Comparison of ENCODE assay signal across 8 cellular contexts in the genomic region with DNA sequence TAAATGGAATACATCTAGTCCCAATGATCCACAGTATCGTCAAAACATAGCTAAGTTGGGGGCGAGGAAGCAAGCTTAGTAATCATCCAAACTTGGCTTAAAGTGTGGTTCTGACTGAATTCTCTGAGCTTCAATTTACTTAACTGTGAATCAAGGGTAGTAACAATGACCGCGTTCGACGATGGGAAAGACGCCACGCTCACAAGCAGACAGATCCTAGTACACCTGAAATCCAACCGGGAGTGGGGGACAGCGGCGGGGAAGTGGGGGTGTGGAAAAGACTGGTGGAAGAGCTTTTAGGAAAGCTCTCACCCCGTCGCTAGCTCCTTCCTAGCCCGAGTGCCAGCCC. TPM values are rescaled to one million over a fixed set of nuclear protein-coding genes. Genes with fewer than 3 reads are reported as not detected.
DNase-seq lines count a peak whose midpoint lies in the region; ATAC-seq and TF ChIP-seq lines count a peak whose summit lies in the region.

No MANE protein-coding gene starts in this region.

- H3K36me3 Mint-ChIP-seq in activated CD4-positive, alpha-beta T cell treated with anti-CD3 and anti-CD28 coated beads for 36 hours (ENCODE audit: low read depth): peaks cover 16% of the 10 kb centered on the region

- H3K27ac Mint-ChIP-seq in activated CD4-positive, alpha-beta T cell treated with anti-CD3 and anti-CD28 coated beads for 36 hours: peak overlapping the region; percentile 90

- no peak for DNase-seq in activated CD4-positive, alpha-beta T cell treated with anti-CD3 and anti-CD28 coated beads for 36 hours
- no peak for DNase-seq in activated CD4-positive, alpha-beta T cell treated with anti-CD3 and anti-CD28 coated beads, Interleukin-2, amount 50 U/mL, for 4 hours
- DNase-seq in mammary epithelial cell (no peak), mucosa of descending colon (no peak), G401 (ENCODE audit: low spot score) (no peak)
- no peak for DNase-seq in activated CD4-positive, CD25-positive, alpha-beta regulatory T cell (lab: John Stamatoyannopoulos, UW)

- POLR2A ChIA-PET in activated CD4-positive, alpha-beta T cell treated with anti-CD3 and anti-CD28 coated beads for 36 hours (lab: Charles Lee): interaction anchor here (0.5 to 1.3 kb wide), 2 partner anchors 34 to 70 kb away, joined by 3 to 5 read pairs; no protein-coding TSS in a partner anchor

- peak overlapping the region; percentile 100 for H3K4me3 Mint-ChIP-seq in activated CD4-positive, alpha-beta T cell treated with anti-CD3 and anti-CD28 coated beads for 36 hours

- H3K4me3 ChIP-seq in HUES6 (ENCODE audit: low read depth, low read length) (peak overlapping the region; percentile 88), mammary epithelial cell (replicated peaks in 1 of 3; ENCODE audit: insufficient read depth in 1 of 3, low read depth in 2 of 3, low read length in 3 of 3) (peak overlapping the region; percentile 71 to 97 (median 89)), mucosa of descending colon (peak overlapping the region; percentile 51)

- H2AFZ ChIP-seq in mammary epithelial cell (ENCODE audit: low read depth, low read length): peak overlapping the region; percentile 94

- H3K4me1 ChIP-seq in HUES6 (ENCODE audit: control insufficient read depth, insufficient read depth, low read length): peaks cover 5% of the 10 kb centered on the region; the same call in 1 of the 2 replicates
- peaks cover 10% of the 10 kb centered on the region for H3K4me1 ChIP-seq in mammary epithelial cell (ENCODE audit: insufficient read depth, low read length)
- H3K4me1 ChIP-seq in mucosa of descending colon (ENCODE audit: low read depth): peaks cover 4% of the 10 kb centered on the region

- no peaks in the 10 kb centered on the region for H4K20me1 ChIP-seq in mammary epithelial cell (ENCODE audit: insufficient read depth, low read length)

- intact Hi-C loops in activated CD4-positive, alpha-beta T cell treated with anti-CD3 and anti-CD28 coated beads for 36 hours (cut with DNase I, micrococcal nuclease): loop anchor here (1.0 to 5.0 kb wide), 6 partner anchors 70 to 962 kb away; partner anchors contain the start of genes ERH (in 1 of the 2), MAP3K9 (in 1 of the 2), MED6 (in 1 of the 2) and SLC39A9 (in 1 of the 2)
- intact Hi-C loops in mammary epithelial cell (cut with micrococcal nuclease): loop anchor here (1.0 to 10.0 kb wide), 3 partner anchors 58 to 456 kb away; partner anchors contain the start of gene SYNJ2BP
- intact Hi-C loops in mucosa of descending colon (cut with DNase I, micrococcal nuclease): no loop called here

- H3K27ac ChIP-seq in HUES6 (ENCODE audit: low read depth, low read length) (peak overlapping the region; percentile 54; the same call in 1 of the 2 replicates), mammary epithelial cell (ENCODE audit: insufficient read depth, low read depth, low read length) (peak overlapping the region; percentile 67)

- peak overlapping the region; percentile 87 for H3K9ac ChIP-seq in HUES6 (ENCODE audit: low read length)
- peak overlapping the region; percentile 94 for H3K9ac ChIP-seq in mammary epithelial cell (ENCODE audit: insufficient read depth, low read length)

- no peaks in the 10 kb centered on the region for H3K27me3 Mint-ChIP-seq in activated CD4-positive, alpha-beta T cell treated with anti-CD3 and anti-CD28 coated beads for 36 hours

- CTCF ChIA-PET in activated CD4-positive, alpha-beta T cell treated with anti-CD3 and anti-CD28 coated beads for 36 hours (lab: Charles Lee): interaction anchor here (0.8 to 1.8 kb wide), 7 partner anchors 11 to 458 kb away, joined by 3 to 7 read pairs (median 3); no protein-coding TSS in a partner anchor
- CTCF ChIA-PET in mammary epithelial cell (lab: Charles Lee; ENCODE audit: low non-redundant PET): no interaction called here

- H3K9me3 Mint-ChIP-seq in activated CD4-positive, alpha-beta T cell treated with anti-CD3 and anti-CD28 coated beads for 36 hours (ENCODE audit: low read depth): no peaks in the 10 kb centered on the region

- dilution Hi-C loops in mammary epithelial cell (cut with HindIII; ENCODE audit: low sequenced_read_pairs): no loop called here

- H3K36me3 ChIP-seq in HUES6 (ENCODE audit: control insufficient read depth, insufficient read depth, low read length) (no peaks in the 10 kb centered on the region), mammary epithelial cell (ENCODE audit: insufficient read depth, low read length) (no peaks in the 10 kb centered on the region), mucosa of descending colon (ENCODE audit: low read depth) (no peaks in the 10 kb centered on the region)

- no peaks in the 10 kb centered on the region for H3K27me3 ChIP-seq in HUES6 (ENCODE audit: control insufficient read depth, insufficient read depth, low read length)
- no peaks in the 10 kb centered on the region for H3K27me3 ChIP-seq in mammary epithelial cell (ENCODE audit: insufficient read depth, low read length)

- peak; percentile 14 for ATAC-seq in activated CD4-positive, alpha-beta T cell treated with anti-CD3 and anti-CD28 coated beads for 36 hours
- ATAC-seq in mucosa of descending colon: peak; percentile 46
- no peak for ATAC-seq in HG03139 (IDR thresholded peaks at IDR 0.05; ENCODE audit: unreplicated experiment)

- peaks cover 40% of the 10 kb centered on the region for H3K4me1 Mint-ChIP-seq in activated CD4-positive, alpha-beta T cell treated with anti-CD3 and anti-CD28 coated beads for 36 hours

- H3K4me2 ChIP-seq in mammary epithelial cell (ENCODE audit: insufficient read depth, low read depth, low read length): peak overlapping the region; percentile 92

- TSS peak; percentile 51 for BruUV-seq in mammary epithelial cell (replicated peaks; lab: Mats Ljungman, UMichigan)

- in situ Hi-C loops in mammary epithelial cell (cut with MboI; ENCODE audit: low sequenced_read_pairs in 2 of 2): no loop called here
- in situ Hi-C loops in G401 (cut with HindIII; ENCODE audit: low sequenced_read_pairs): no loop called here

- no peak for TF ChIP-seq CTCF in mammary epithelial cell (conservative IDR thresholded peaks at IDR 0.05 in 1 of 2, IDR thresholded peaks at IDR 0.05 in 1 of 2; ENCODE audit: extremely low read depth in 1 of 2, insufficient read depth in 1 of 2, low read depth in 1 of 2, low read length in 2 of 2)
- TF ChIP-seq CTCF in mucosa of descending colon (IDR thresholded peaks at IDR 0.05): no peak

- peaks cover 54% of the 10 kb centered on the region for H3K79me2 ChIP-seq in mammary epithelial cell (ENCODE audit: insufficient read depth, low read length)

- no peaks in the 10 kb centered on the region for H3K9me3 ChIP-seq in HUES6 (ENCODE audit: control insufficient read depth, insufficient read depth, low read depth, low read length)
- no peaks in the 10 kb centered on the region for H3K9me3 ChIP-seq in mammary epithelial cell (replicated peaks; ENCODE audit: insufficient read depth, low read length)
- no peaks in the 10 kb centered on the region for H3K9me3 ChIP-seq in mucosa of descending colon

- WGBS in mammary epithelial cell (ENCODE audit: low coverage, missing lambda C conversion rate): 0% methylated on average over 12 of the region's 14 CpGs

RNA-seq across cellular contexts. Expression of gene COX16, which starts 0.4 kb away (rescaled TPM):
- 10 to 100 TPM; 56.1 to 68.9 TPM for total RNA-seq in activated CD4-positive, alpha-beta T cell treated with anti-CD3 and anti-CD28 coated beads for 36 hours
- total RNA-seq in mammary epithelial cell (10 to 100 TPM; 26.2 to 31.6 TPM), mucosa of descending colon (10 to 100 TPM; 17.3 to 44.4 (median 38.1) TPM)
- 19.3 TPM for polyA plus RNA-seq in mammary epithelial cell
- polyA minus RNA-seq in mammary epithelial cell: 9.4 TPM
- total RNA-seq in G401 (2014; rRNA removed; shearing (Covaris generic)): 47.1 and 70.5 TPM in 2 replicates

RNA-seq across cellular contexts. Expression of gene SYNJ2BP, which starts 57.8 kb away (rescaled TPM):
- total RNA-seq in activated CD4-positive, alpha-beta T cell treated with anti-CD3 and anti-CD28 coated beads for 36 hours: 1 to 10 TPM; 7.5 to 8.2 TPM
- 10 to 100 TPM; 16.2 to 18.4 TPM for total RNA-seq in mammary epithelial cell
- polyA plus RNA-seq in mammary epithelial cell: 12.2 TPM
- polyA minus RNA-seq in mammary epithelial cell: 7.0 TPM
- 10 to 100 TPM; 53.7 to 57.9 (median 53.9) TPM for total RNA-seq in mucosa of descending colon
- total RNA-seq in G401 (2014; rRNA removed; shearing (Covaris generic)): 13.7 and 28.4 TPM in 2 replicates

Comparison
In these comparisons a context has a peak if more than half of its experiments do, and no peak if none do; other contexts are left out.
1. intact Hi-C loops: an anchor here in activated CD4-positive, alpha-beta T cell treated with anti-CD3 and anti-CD28 coated beads for 36 hours (1.0 to 5.0 kb wide) and mammary epithelial cell (1.0 to 10.0 kb wide); none called in mucosa of descending colon.